ENCODE assay signal across 19 cellular contexts in genomic region chr19:3570619-3571018, GRCh38. TPM values are rescaled to one million over a fixed set of nuclear protein-coding genes. Genes with fewer than 3 reads are reported as not detected.
DNase-seq lines count a peak whose midpoint lies in the region; ATAC-seq, FAIRE-seq and TF ChIP-seq lines count a peak whose summit lies in the region.
"Had no signal": no experiment of that assay in that cellular context is flagged by ENCODE, and none has a peak within 500 bp of the region (broad histone marks: within the 10 kb centered on the region; RNA-seq: fewer than 3 reads in every experiment).

No MANE protein-coding gene starts in this region.

- H3K4me2 ChIP-seq in A549, result no peak overlapping the region
- H3K4me2 ChIP-seq: KMS-11 had no signal

- CTCF ChIA-PET in A549 (lab: Yijun Ruan, JAX), result interaction anchor here (0.6 kb wide), 1 partner anchor 16 kb away, joined by 3 read pairs; no protein-coding TSS in a partner anchor

- POLR2A ChIA-PET in A549 (lab: Yijun Ruan, JAX), result no interaction called here

- TF ChIP-seq CTCF in A549 (IDR thresholded peaks at IDR 0.05), result no peak

- H3K9me3 ChIP-seq in A549, result no peaks in the 10 kb centered on the region
- H3K9me3 ChIP-seq: right atrium auricular region had no signal

- no peak for TF ChIP-seq EP300 in A549 (IDR thresholded peaks at IDR 0.05)

- no peak for ATAC-seq in A549
- no peak for ATAC-seq in GM21723 (IDR thresholded peaks at IDR 0.05; ENCODE audit: unreplicated experiment)

- peaks cover 28% of the 10 kb centered on the region for H3K4me1 ChIP-seq in A549

- TF ChIP-seq POLR2A in A549 (IDR thresholded peaks at IDR 0.05; ENCODE audit: low read length), result no peak

- no peak for FAIRE-seq in A549 (lab: Jason Lieb, UNC)
- FAIRE-seq: H54, TTC549 had no signal

- DNase-seq in A549 (ENCODE audit: low read depth in 1 of 2, low spot score in 1 of 2) (no peak), NCI-H69 (lab: John Stamatoyannopoulos, UW) (peak; percentile 84), epithelial cell of prostate (ENCODE audit: low read depth, low spot score) (no peak), nucleus accumbens (lab: John Stamatoyannopoulos, UW) (peak in 41 of 56 donors; percentile 5 to 81 (median 53)), DMS114 treated with DMSO at 0.1 percent for 48 hours (lab: John Stamatoyannopoulos, UW; ENCODE audit: unreplicated experiment) (no peak), NCI-H446 (lab: John Stamatoyannopoulos, UW) (no peak), NK-92 (lab: John Stamatoyannopoulos, UW; ENCODE audit: unreplicated experiment) (no peak)
- DNase-seq: activated CD4-positive, alpha-beta T cell treated with anti-CD3 and anti-CD28 coated beads for 4 hours; endodermal cell; NCI-H524; occipital lobe; SW 1271 had no signal

- no peak overlapping the region for H3K4me3 ChIP-seq in A549
- H3K4me3 ChIP-seq: right atrium auricular region had no signal

- no peak for TF ChIP-seq RAD21 in A549 (conservative IDR thresholded peaks at IDR 0.05 in 1 of 2, IDR thresholded peaks at IDR 0.05 in 1 of 2)

- H3K27ac ChIP-seq in A549 (peak overlapping the region; percentile 43 to 94; a peak in 4 of 6 replicates), epithelial cell of prostate (peak overlapping the region; percentile 18)
- H3K27ac ChIP-seq: KMS-11, right atrium auricular region had no signal

- 72% methylated on average over 7 of the region's 7 CpGs for WGBS in A549 (ENCODE audit: missing lambda C conversion rate)

TF ChIP-seq in A549, 52 proteins besides CTCF, POLR2A, EP300 and RAD21:
- TF ChIP-seq RNF2 (IDR thresholded peaks at IDR 0.05; ENCODE audit: borderline replicate concordance, low read depth) (no peak), TFCP2L1 (CRISPR knock-in tag; IDR thresholded peaks at IDR 0.05) (no peak), HES2 (IDR thresholded peaks at IDR 0.05) (no peak), E2F6 (IDR thresholded peaks at IDR 0.05; ENCODE audit: borderline replicate concordance, low read depth) (no peak), MAFK (IDR thresholded peaks at IDR 0.05; ENCODE audit: partially characterized antibody) (no peak), ZC3H11A (IDR thresholded peaks at IDR 0.05) (no peak), SREBF2 (IDR thresholded peaks at IDR 0.05) (no peak), ZNF302 (CRISPR knock-in tag; IDR thresholded peaks at IDR 0.05) (no peak), TP53 (CRISPR knock-in tag; IDR thresholded peaks at IDR 0.05) (no peak), PBX3 (IDR thresholded peaks at IDR 0.05) (no peak), BHLHE40 (IDR thresholded peaks at IDR 0.05; ENCODE audit: low read depth, low read length) (no peak), CBX2 (IDR thresholded peaks at IDR 0.05; ENCODE audit: borderline replicate concordance, low read depth) (no peak), ZSCAN20 (CRISPR knock-in tag; IDR thresholded peaks at IDR 0.05) (no peak), ATOH8 (CRISPR knock-in tag; IDR thresholded peaks at IDR 0.05; ENCODE audit: low read depth) (no peak), FOXS1 (CRISPR knock-in tag; IDR thresholded peaks at IDR 0.05) (no peak), NR3C1 (IDR thresholded peaks at IDR 0.05) (no peak), NPAS2 (CRISPR knock-in tag; IDR thresholded peaks at IDR 0.05; ENCODE audit: borderline replicate concordance) (no peak), KDM1A (IDR thresholded peaks at IDR 0.05; ENCODE audit: low read depth) (no peak)
- TF ChIP-seq, protein P1, sequence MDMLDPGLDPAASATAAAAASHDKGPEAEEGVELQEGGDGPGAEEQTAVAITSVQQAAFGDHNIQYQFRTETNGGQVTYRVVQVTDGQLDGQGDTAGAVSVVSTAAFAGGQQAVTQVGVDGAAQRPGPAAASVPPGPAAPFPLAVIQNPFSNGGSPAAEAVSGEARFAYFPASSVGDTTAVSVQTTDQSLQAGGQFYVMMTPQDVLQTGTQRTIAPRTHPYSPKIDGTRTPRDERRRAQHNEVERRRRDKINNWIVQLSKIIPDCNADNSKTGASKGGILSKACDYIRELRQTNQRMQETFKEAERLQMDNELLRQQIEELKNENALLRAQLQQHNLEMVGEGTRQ (IDR thresholded peaks at IDR 0.05), result no peak

RNA-seq across cellular contexts. Expression of gene HMG20B, which starts 2.1 kb away (rescaled TPM):
- polyA plus RNA-seq in A549 (2011; rRNA removed) (19.6 and 24.2 TPM in 2 replicates), A549 (2017; fragmentation: RNase III; extraction: RNeasy Plus Mini Kit Qiagen cat#74134 plus additional on column Dnase treatment) (40.0 to 47.1 TPM (median 46.6 TPM) in 3 replicates)
- 46.4 and 58.3 TPM in 2 replicates for polyA plus RNA-seq in A549 (2012; cell fraction: cytosol; rRNA removed)
- 120 and 131 TPM in 2 replicates for polyA plus RNA-seq in A549 (2012; cell fraction: nucleus; rRNA removed)
- 6.6 and 8.4 TPM in 2 replicates for polyA minus RNA-seq in A549 (2011; rRNA and poly(A)+ RNA removed)

RNA-seq across cellular contexts. Expression of gene MFSD12, which starts 13.2 kb away (rescaled TPM):
- polyA plus RNA-seq in A549 (2011; rRNA removed) (52.5 and 54.9 TPM in 2 replicates), A549 (2017; fragmentation: RNase III; extraction: RNeasy Plus Mini Kit Qiagen cat#74134 plus additional on column Dnase treatment) (101 to 115 TPM (median 109 TPM) in 3 replicates)
- 123 and 172 TPM in 2 replicates for polyA plus RNA-seq in A549 (2012; cell fraction: cytosol; rRNA removed)
- 386 and 515 TPM in 2 replicates for polyA plus RNA-seq in A549 (2012; cell fraction: nucleus; rRNA removed)
- 45.4 and 59.7 TPM in 2 replicates for polyA minus RNA-seq in A549 (2011; rRNA and poly(A)+ RNA removed)

RNA-seq across cellular contexts. Expression of gene GIPC3, which starts 14.7 kb away (rescaled TPM):
- polyA plus RNA-seq in A549 (2011; rRNA removed) (0.05 and 0.20 TPM in 2 replicates), A549 (2017; fragmentation: RNase III; extraction: RNeasy Plus Mini Kit Qiagen cat#74134 plus additional on column Dnase treatment) (0.07 to 0.15 TPM (median 0.12 TPM) in 3 replicates)
- 0.08 and 0.14 TPM in 2 replicates for polyA plus RNA-seq in A549 (2012; cell fraction: cytosol; rRNA removed)
- polyA plus RNA-seq in A549 (2012; cell fraction: nucleus; rRNA removed), result 0.15 and 0.16 TPM in 2 replicates
- 0.15 and 0.41 TPM in 2 replicates for polyA minus RNA-seq in A549 (2011; rRNA and poly(A)+ RNA removed)

RNA-seq across cellular contexts. Expression of gene TEKTIP1, which starts 31.6 kb away (rescaled TPM):
- not detected in 2 replicates for polyA plus RNA-seq in A549 (2011; rRNA removed)
- polyA plus RNA-seq in A549 (2012; cell fraction: cytosol; rRNA removed), result not detected in 2 replicates
- polyA plus RNA-seq in A549 (2012; cell fraction: nucleus; rRNA removed), result 0.17 and 0.24 TPM in 2 replicates
- polyA plus RNA-seq in A549 (2017; fragmentation: RNase III; extraction: RNeasy Plus Mini Kit Qiagen cat#74134 plus additional on column Dnase treatment), result not detected in 3 replicates
- polyA minus RNA-seq in A549 (2011; rRNA and poly(A)+ RNA removed), result not detected in 2 replicates
- polyA plus RNA-seq: fibroblast of lung, liver had no signal

RNA-seq across cellular contexts. Expression of gene TBXA2R, which starts 36.1 kb away (rescaled TPM):
- polyA plus RNA-seq in A549 (2011; rRNA removed), result 0.13 and 0.26 TPM in 2 replicates
- polyA plus RNA-seq in A549 (2012; cell fraction: cytosol; rRNA removed), result 0.59 and 1.00 TPM in 2 replicates
- polyA plus RNA-seq in A549 (2012; cell fraction: nucleus; rRNA removed), result 0.91 and 1.0 TPM in 2 replicates
- 0.49 to 0.62 TPM (median 0.49 TPM) in 3 replicates for polyA plus RNA-seq in A549 (2017; fragmentation: RNase III; extraction: RNeasy Plus Mini Kit Qiagen cat#74134 plus additional on column Dnase treatment)
- polyA minus RNA-seq in A549 (2011; rRNA and poly(A)+ RNA removed), result 0.10 and 0.12 TPM in 2 replicates

Comparison
In these comparisons a context has a peak if more than half of its experiments do, and no peak if none do; other contexts are left out.
1. DNase-seq: peak in NCI-H69 (single experiment) and nucleus accumbens (41 of 56); none in A549 (0 of 2), epithelial cell of prostate (single experiment), DMS114 treated with DMSO at 0.1 percent for 48 hours (single experiment), NCI-H446 (0 of 2) and NK-92 (single experiment).